In genomic region chr19:17266589-17266974, GRCh38 we compare ENCODE assay signal across 9 cellular contexts. TPM values are rescaled to one million over a fixed set of nuclear protein-coding genes. Genes with fewer than 3 reads are reported as not detected.
DNase-seq lines count a peak whose midpoint lies in the region; FAIRE-seq and TF ChIP-seq lines count a peak whose summit lies in the region.
"Had no signal": no experiment of that assay in that cellular context is flagged by ENCODE, and none has a peak within 500 bp of the region (broad histone marks: within the 10 kb centered on the region; RNA-seq: fewer than 3 reads in every experiment).

No MANE protein-coding gene starts in this region.

- no peak for TF ChIP-seq EP300 in esophagus muscularis mucosa (IDR thresholded peaks at IDR 0.05)

- no peak for TF ChIP-seq POLR2A in esophagus muscularis mucosa (IDR thresholded peaks at IDR 0.05; ENCODE audit: low read depth)

- CTCF ChIA-PET in activated naive CD4-positive, alpha-beta T cell treated with anti-CD3 and anti-CD28 coated beads, Interleukin-2, amount 10 ng/mL, durations not matched to agents 7 days and 5 days (lab: Charles Lee) = interaction anchor here (0.8 to 2.2 kb wide), 5 partner anchors 9 to 120 kb away, joined by 3 to 8 read pairs (median 4); partner anchors contain the start of gene ANKLE1

- peak overlapping the region; percentile 77 for H2AFZ ChIP-seq in MM.1S (ENCODE audit: low read length)

- H3K36me3 Mint-ChIP-seq in activated naive CD4-positive, alpha-beta T cell treated with anti-CD3 and anti-CD28 coated beads, Interleukin-2, amount 10 ng/mL, durations not matched to agents 7 days and 5 days = peaks cover 11% of the 10 kb centered on the region

- TF ChIP-seq CTCF in MM.1S (IDR thresholded peaks at IDR 0.05; ENCODE audit: low read length) = no peak
- no peak for TF ChIP-seq CTCF in esophagus muscularis mucosa (IDR thresholded peaks at IDR 0.05)

- H3K79me2 ChIP-seq in MM.1S (ENCODE audit: low read length) = peaks cover 18% of the 10 kb centered on the region

- no peaks in the 10 kb centered on the region for H3K9me3 ChIP-seq in MM.1S (replicated peaks; ENCODE audit: insufficient read depth, low read length)
- no peaks in the 10 kb centered on the region for H3K9me3 ChIP-seq in esophagus muscularis mucosa
- H3K9me3 ChIP-seq in thymus (ENCODE audit: control insufficient read depth) = no peaks in the 10 kb centered on the region
- H3K9me3 ChIP-seq: MG63 had no signal

- 68% methylated on average over 12 of the region's 12 CpGs for WGBS in esophagus muscularis mucosa
- WGBS in thymus = 47% methylated on average over 12 of the region's 12 CpGs

- H3F3A ChIP-seq in MM.1S (ENCODE audit: insufficient read depth, low read length) = peaks cover 8% of the 10 kb centered on the region; the same call in 1 of the 2 replicates

- no peaks in the 10 kb centered on the region for H3K27me3 Mint-ChIP-seq in activated naive CD4-positive, alpha-beta T cell treated with anti-CD3 and anti-CD28 coated beads, Interleukin-2, amount 10 ng/mL, durations not matched to agents 7 days and 5 days

- intact Hi-C loops in esophagus muscularis mucosa (cut with DNase I) = no loop called here

- H3K27ac ChIP-seq in MM.1S (ENCODE audit: low read length) (peak overlapping the region; percentile 86; the same call in 1 of the 2 replicates), esophagus muscularis mucosa (replicated peaks in 1 of 4) (peak overlapping the region; percentile 71 to 84 (median 82)), thymus (ENCODE audit: low read depth) (peak overlapping the region; percentile 47)

- H3K4me3 ChIP-seq in MM.1S (ENCODE audit: low read length) (peak overlapping the region; percentile 18), esophagus muscularis mucosa (peak overlapping the region in 2 of 4 donors; percentile 73 to 95), thymus (ENCODE audit: low read length) (no peak overlapping the region)

- DNase-seq in activated naive CD4-positive, alpha-beta T cell treated with anti-CD3 and anti-CD28 coated beads, Interleukin-2, amount 10 ng/mL, durations not matched to agents 7 days and 5 days = no peak
- no peak for DNase-seq in activated naive CD4-positive, alpha-beta T cell (lab: John Stamatoyannopoulos, UW)
- DNase-seq in MM.1S (no peak), esophagus muscularis mucosa (ENCODE audit: extremely low spot score) (no peak), GM19239 (ENCODE audit: insufficient read length, low spot score) (no peak), NCI-H2081 treated with DMSO at 0.1 percent for 48 hours (lab: John Stamatoyannopoulos, UW) (no peak), amygdala (lab: John Stamatoyannopoulos, UW) (no peak)

- H4K20me1 ChIP-seq in MM.1S (ENCODE audit: insufficient read depth, low read length) = no peaks in the 10 kb centered on the region

- peak overlapping the region; percentile 85 for H3K27ac Mint-ChIP-seq in activated naive CD4-positive, alpha-beta T cell treated with anti-CD3 and anti-CD28 coated beads, Interleukin-2, amount 10 ng/mL, durations not matched to agents 7 days and 5 days

- H3K4me3 Mint-ChIP-seq in activated naive CD4-positive, alpha-beta T cell treated with anti-CD3 and anti-CD28 coated beads, Interleukin-2, amount 10 ng/mL, durations not matched to agents 7 days and 5 days = peak overlapping the region; percentile 80

- H3K9me2 ChIP-seq in MM.1S (replicated peaks; ENCODE audit: insufficient read depth, low read length) = no peaks in the 10 kb centered on the region

- H3K36me3 ChIP-seq in MM.1S (replicated peaks; ENCODE audit: insufficient read depth, low read length) (no peaks in the 10 kb centered on the region; the same call in 1 of the 2 replicates), esophagus muscularis mucosa (peaks cover 20 to 31% (median 29%) of the 10 kb centered on the region in 4 donors), thymus (ENCODE audit: control insufficient read depth, insufficient read depth) (peaks cover 21% of the 10 kb centered on the region)

- H3K27me3 ChIP-seq in MM.1S (replicated peaks; ENCODE audit: insufficient read depth, low read length) = no peaks in the 10 kb centered on the region
- no peaks in the 10 kb centered on the region for H3K27me3 ChIP-seq in esophagus muscularis mucosa
- no peaks in the 10 kb centered on the region for H3K27me3 ChIP-seq in thymus (ENCODE audit: control insufficient read depth, insufficient read depth)
- H3K27me3 ChIP-seq: MG63 had no signal

- H3K4me2 ChIP-seq in MM.1S (ENCODE audit: low read depth, low read length) = peak overlapping the region; percentile 57

- peak overlapping the region; percentile 62; the same call in 1 of the 2 replicates for H3K9ac ChIP-seq in MM.1S (ENCODE audit: low read length)

- peaks cover 5% of the 10 kb centered on the region; the same call in 1 of the 2 replicates for H3K4me1 ChIP-seq in MM.1S (ENCODE audit: low read length)
- peaks cover 12 to 17% (median 14%) of the 10 kb centered on the region in 4 donors for H3K4me1 ChIP-seq in esophagus muscularis mucosa
- H3K4me1 ChIP-seq in thymus (ENCODE audit: control insufficient read depth, insufficient read depth, low read length) = peaks cover 7% of the 10 kb centered on the region

- no peak for FAIRE-seq in GM19239 (lab: Jason Lieb, UNC)

- H3K9me3 Mint-ChIP-seq in activated naive CD4-positive, alpha-beta T cell treated with anti-CD3 and anti-CD28 coated beads, Interleukin-2, amount 10 ng/mL, durations not matched to agents 7 days and 5 days = no peaks in the 10 kb centered on the region

- peaks cover 40% of the 10 kb centered on the region for H3K4me1 Mint-ChIP-seq in activated naive CD4-positive, alpha-beta T cell treated with anti-CD3 and anti-CD28 coated beads, Interleukin-2, amount 10 ng/mL, durations not matched to agents 7 days and 5 days

RNA-seq across cellular contexts. Expression of gene BABAM1, which starts 0.7 kb away (rescaled TPM):
- 10 to 100 TPM; 72.2 to 92.3 (median 82.5) TPM for total RNA-seq in esophagus muscularis mucosa
- polyA plus RNA-seq in thymus = 94.4 TPM

RNA-seq across cellular contexts. Expression of gene USHBP1, which starts 2.0 kb away (rescaled TPM):
- total RNA-seq in esophagus muscularis mucosa = 10 to 100 TPM in 1 of 4 donors, 1 to 10 TPM in 3; 2.2 to 12.0 (median 6.3) TPM
- polyA plus RNA-seq in thymus = 4.4 TPM

RNA-seq across cellular contexts. Expression of gene ANKLE1, which starts 15.1 kb away (rescaled TPM):
- total RNA-seq in esophagus muscularis mucosa = 1 to 10 TPM in 2 of 4 donors, under 1 TPM in 2; under 0.01 to 3.0 (median 0.88) TPM
- polyA plus RNA-seq in thymus = 0.64 TPM

RNA-seq across cellular contexts. Expression of gene NR2F6, which starts 20.9 kb away (rescaled TPM):
- 10 to 100 TPM; 38.6 to 88.0 (median 61.2) TPM for total RNA-seq in esophagus muscularis mucosa
- polyA plus RNA-seq in thymus = 15.0 TPM

RNA-seq across cellular contexts. Expression of gene ABHD8, which starts 36.6 kb away (rescaled TPM):
- total RNA-seq in esophagus muscularis mucosa = 10 to 100 TPM; 14.7 to 35.4 (median 28.1) TPM
- 10.3 TPM for polyA plus RNA-seq in thymus
